In genomic region chr2:169705927-169706326, GRCh38 we compare ENCODE assay signal across 25 cellular contexts. TPM values are rescaled to one million over a fixed set of nuclear protein-coding genes. Genes with fewer than 3 reads are reported as not detected.
A peak's percentile ranks its signal among the peaks of the same experiment; 100 is the strongest.
DNase-seq lines count a peak whose midpoint lies in the region; ATAC-seq and TF ChIP-seq lines count a peak whose summit lies in the region.
"Had no signal": no experiment of that assay in that cellular context is flagged by ENCODE, and none has a peak within 500 bp of the region (broad histone marks: within the 10 kb centered on the region; RNA-seq: fewer than 3 reads in every experiment).

No MANE protein-coding gene starts in this region.

- H3K36me3 ChIP-seq in upper lobe of left lung: no peaks in the 10 kb centered on the region

- 60 to 63% methylated on average over 2 of the region's 2 CpGs for WGBS in upper lobe of left lung, 2 donors

- peaks cover 0 to 11% (median 2%) of the 10 kb centered on the region in 4 donors for H3K4me1 ChIP-seq in upper lobe of left lung
- H3K4me1 ChIP-seq: Caco-2, esophagus squamous epithelium had no signal

- no peak for TF ChIP-seq POLR2A in upper lobe of left lung (IDR thresholded peaks at IDR 0.05)

- DNase-seq in AG09319 (ENCODE audit: extremely low read depth, low read depth): peak; percentile 71
- peak; percentile 51 for DNase-seq in HCEC 1CT
- peak; percentile 68 for DNase-seq in epithelial cell of proximal tubule (ENCODE audit: low read depth)
- DNase-seq in left lobe of liver (ENCODE audit: low spot score): no peak
- no peak for DNase-seq in medulla oblongata (ENCODE audit: extremely low spot score)
- DNase-seq in stimulated activated CD4-positive, alpha-beta T cell treated with anti-CD3 and anti-CD28 coated beads, Interleukin-1b, Interleukin-23, amount 100 ng/mL, for 48 hours: no peak
- no peak for DNase-seq in upper lobe of left lung
- DNase-seq: activated CD4-positive, alpha-beta T cell treated with anti-CD3 and anti-CD28 coated beads for 36 hours; activated naive CD8-positive, alpha-beta T cell treated with anti-CD3 and anti-CD28 coated beads for 36 hours; AML-193; Caco-2; dorsolateral prefrontal cortex; esophagus squamous epithelium; Karpas-422; midbrain; NCI-H1092; NCI-H2081; NCI-H524; posterior cingulate gyrus; RPMI8226 had no signal

- no peak for TF ChIP-seq EP300 in upper lobe of left lung (IDR thresholded peaks at IDR 0.05)

- H3K27ac ChIP-seq in upper lobe of left lung: no peak overlapping the region
- H3K27ac ChIP-seq: dorsolateral prefrontal cortex, esophagus squamous epithelium had no signal

- no peak overlapping the region for H3K4me3 ChIP-seq in epithelial cell of proximal tubule (ENCODE audit: low read depth, low read length)
- no peak overlapping the region for H3K4me3 ChIP-seq in upper lobe of left lung
- H3K4me3 ChIP-seq: dorsolateral prefrontal cortex, esophagus squamous epithelium, GM23338, smooth muscle cell had no signal

- H3K27me3 ChIP-seq in upper lobe of left lung: no peaks in the 10 kb centered on the region
- H3K27me3 ChIP-seq: dorsolateral prefrontal cortex, esophagus squamous epithelium had no signal

- no peaks in the 10 kb centered on the region for H3K9me3 ChIP-seq in upper lobe of left lung
- H3K9me3 ChIP-seq: Caco-2, esophagus squamous epithelium had no signal

- ATAC-seq in left lobe of liver: peak; percentile 57
- no peak for ATAC-seq in upper lobe of left lung (ENCODE audit: low FRiP score in 2 of 2)
- ATAC-seq: activated CD4-positive, alpha-beta T cell treated with anti-CD3 and anti-CD28 coated beads for 36 hours; GM23338 had no signal

- TF ChIP-seq CTCF in AG09319 (IDR thresholded peaks at IDR 0.05; ENCODE audit: low read depth, low read length) (no peak), epithelial cell of proximal tubule (conservative IDR thresholded peaks at IDR 0.05; ENCODE audit: low read depth, low read length) (no peak), upper lobe of left lung (IDR thresholded peaks at IDR 0.05) (no peak)

RNA-seq across cellular contexts. Expression of gene PHOSPHO2, which starts 11.7 kb away (rescaled TPM):
- total RNA-seq in epithelial cell of proximal tubule: 1.4 and 3.6 TPM in 2 replicates
- total RNA-seq in left lobe of liver: 2.1 TPM
- total RNA-seq in upper lobe of left lung: 10 to 100 TPM in 2 of 6 donors, 1 to 10 TPM in 4; 3.7 to 29.3 (median 5.3) TPM

RNA-seq across cellular contexts. Expression of gene CFAP210, which starts 11.7 kb away (rescaled TPM):
- total RNA-seq in epithelial cell of proximal tubule (0.14 TPM in 1 of 2 replicates, not detected in the other), left lobe of liver (not detected), upper lobe of left lung (10 to 100 TPM in 1 of 6 donors, 1 to 10 TPM in 4, not detected in 1; 1.4 to 14.7 (median 2.6) TPM)
- total RNA-seq: activated naive CD8-positive, alpha-beta T cell treated with anti-CD3 and anti-CD28 coated beads for 36 hours; activated T-helper 1 cell treated with anti-CD3 and anti-CD28 coated beads, Interleukin-12 subunit alpha, Interleukin-12 subunit beta, Interleukin-2, Interleukin-4 antibody, amounts not matched to agents 30 ng/mL and 10 ng/mL and 1 ng/mL, durations not matched to agents 14 hours and 24 hours and 36 hours; bronchial epithelial cell; Caco-2; esophagus squamous epithelium; GM23338; subcutaneous adipose tissue had no signal

RNA-seq across cellular contexts. Expression of gene KLHL23, which starts 27.7 kb away (rescaled TPM):
- total RNA-seq in epithelial cell of proximal tubule (19.1 and 28.1 TPM in 2 replicates), left lobe of liver (6.5 TPM), upper lobe of left lung (10 to 100 TPM in 1 of 6 donors, 1 to 10 TPM in 5; 6.0 to 10.0 (median 7.7) TPM)

Comparison
In these comparisons a context has a peak if more than half of its experiments do, and no peak if none do; other contexts are left out.
1. DNase-seq: peak in AG09319 (single experiment), HCEC 1CT (single experiment) and epithelial cell of proximal tubule (single experiment); none in left lobe of liver (single experiment), medulla oblongata (single experiment), stimulated activated CD4-positive, alpha-beta T cell treated with anti-CD3 and anti-CD28 coated beads, Interleukin-1b, Interleukin-23, amount 100 ng/mL, for 48 hours (single experiment) and upper lobe of left lung (0 of 2).